16 cellular contexts compared by ENCODE assay signal in genomic region chr5:177249761-177250537, GRCh38. TPM values are rescaled to one million over a fixed set of nuclear protein-coding genes. Genes with fewer than 3 reads are reported as not detected.
DNase-seq lines count a peak whose midpoint lies in the region; ATAC-seq and TF ChIP-seq lines count a peak whose summit lies in the region.
"Had no signal": no experiment of that assay in that cellular context is flagged by ENCODE, and none has a peak within 500 bp of the region (broad histone marks: within the 10 kb centered on the region; RNA-seq: fewer than 3 reads in every experiment).

No MANE protein-coding gene starts in this region.

- 60% methylated on average over 1 of the region's 8 CpGs for WGBS in mesenchymal stem cell
- 80 to 84% methylated on average over 8 of the region's 8 CpGs for WGBS in thyroid gland, 2 donors

- H2BK120ac ChIP-seq in mesenchymal stem cell (ENCODE audit: low read depth, low read length) = no peak overlapping the region

- ATAC-seq in left ventricle myocardium superior = peak; percentile 75
- peak; percentile 72 for ATAC-seq in PC-3

- no peaks in the 10 kb centered on the region for H3K9me2 ChIP-seq in PC-3 (replicated peaks; ENCODE audit: low read length)

- no peak for TF ChIP-seq CTCF in PC-3 (conservative IDR thresholded peaks at IDR 0.05; ENCODE audit: low read depth, low read length)
- peak in 1 of 6 experiments; percentile 11 for TF ChIP-seq CTCF in thyroid gland (IDR thresholded peaks at IDR 0.05)

- no TSS peak for BruUV-seq in PC-3 (replicated peaks; lab: Mats Ljungman, UMichigan)

- intact Hi-C loops in left ventricle myocardium superior (cut with micrococcal nuclease) = no loop called here
- intact Hi-C loops in cardiac septum (cut with DNase I) = loop anchor here (5.0 kb wide), 1 partner anchor 118 kb away; the partner anchor contains the start of gene NSD1
- intact Hi-C loops in PC-3 (cut with micrococcal nuclease) = loop anchor here (5.0 kb wide), 1 partner anchor 108 kb away; no protein-coding TSS in a partner anchor
- intact Hi-C loops in thyroid gland (cut with DNase I) = loop anchor here (10.0 kb wide), 1 partner anchor 135 kb away; no protein-coding TSS in a partner anchor
- intact Hi-C loops in posterior vena cava (cut with DNase I) = no loop called here

- no peaks in the 10 kb centered on the region for H3F3A ChIP-seq in PC-3 (ENCODE audit: low read length, unreplicated experiment)

- H2BK15ac ChIP-seq in mesenchymal stem cell (ENCODE audit: low read depth, poor library complexity, severe bottlenecking) = no peak overlapping the region

- no peak overlapping the region for H3K4me3 ChIP-seq in PC-3 (ENCODE audit: low read length)
- H3K4me3 ChIP-seq in mesenchymal stem cell (ENCODE audit: insufficient read depth in 1 of 2, low read depth in 1 of 2, low read length in 2 of 2) = no peak overlapping the region
- H3K4me3 ChIP-seq in thyroid gland (replicated peaks in 1 of 3) = no peak overlapping the region
- H3K4me3 ChIP-seq: PC-9 had no signal

- no peak overlapping the region for H3K14ac ChIP-seq in mesenchymal stem cell (ENCODE audit: low read length in 2 of 2)

- no peaks in the 10 kb centered on the region for H3K27me3 ChIP-seq in PC-3 (ENCODE audit: low read length)
- no peaks in the 10 kb centered on the region for H3K27me3 ChIP-seq in mesenchymal stem cell (ENCODE audit: control insufficient read depth in 1 of 2, insufficient read depth in 1 of 2, low read length in 2 of 2)
- H3K27me3 ChIP-seq in thyroid gland = no peaks in the 10 kb centered on the region

- POLR2A ChIA-PET in PC-3 (lab: Charles Lee; ENCODE audit: unreplicated experiment) = no interaction called here

- H2BK5ac ChIP-seq in mesenchymal stem cell (ENCODE audit: low read depth, low read length, poor library complexity, severe bottlenecking) = no peak overlapping the region

- H3K9ac ChIP-seq in PC-3 (ENCODE audit: low read length) (no peak overlapping the region), mesenchymal stem cell (ENCODE audit: low read length) (no peak overlapping the region)

- no peak overlapping the region for H3K23ac ChIP-seq in mesenchymal stem cell (ENCODE audit: low read length in 2 of 2)

- H3K27ac ChIP-seq in PC-3 (ENCODE audit: low read length) = no peak overlapping the region
- H3K27ac ChIP-seq in mesenchymal stem cell (ENCODE audit: low read length, poor library complexity, severe bottlenecking) = peak overlapping the region; percentile 48
- peak overlapping the region; percentile 37 to 79 (median 66) for H3K27ac ChIP-seq in thyroid gland
- H3K27ac ChIP-seq: C4-2B, PC-9 had no signal

- no peak overlapping the region for H3K4ac ChIP-seq in mesenchymal stem cell (ENCODE audit: low read depth in 1 of 2, low read length in 2 of 2)

- no peak overlapping the region for H4K8ac ChIP-seq in mesenchymal stem cell (ENCODE audit: low read length)

- H3K4me1 ChIP-seq in PC-3 (ENCODE audit: insufficient read depth, low read length) = peaks cover 12% of the 10 kb centered on the region; the same call in 1 of the 2 replicates
- peaks cover 8% of the 10 kb centered on the region for H3K4me1 ChIP-seq in mesenchymal stem cell (ENCODE audit: control insufficient read depth, insufficient read depth, low read depth, low read length)
- peaks cover 11 to 15% of the 10 kb centered on the region in 2 donors for H3K4me1 ChIP-seq in thyroid gland

- no peaks in the 10 kb centered on the region for H4K20me1 ChIP-seq in PC-3 (ENCODE audit: low read length)

- H3K36me3 ChIP-seq in PC-3 (ENCODE audit: low read depth, low read length) (peaks cover 39% of the 10 kb centered on the region), mesenchymal stem cell (ENCODE audit: control insufficient read depth in 1 of 2, insufficient read depth in 2 of 2, low read depth in 1 of 2, low read length in 2 of 2) (peaks cover 26 to 84% of the 10 kb centered on the region in 2 experiments), thyroid gland (peaks cover 34 to 46% of the 10 kb centered on the region in 2 donors)

- H3K18ac ChIP-seq in mesenchymal stem cell (ENCODE audit: low read depth in 1 of 2, low read length in 2 of 2) = no peak overlapping the region

- H3K79me1 ChIP-seq in mesenchymal stem cell (replicated peaks; ENCODE audit: low read length, poor library complexity, severe bottlenecking) = peaks cover 20% of the 10 kb centered on the region

- no peak overlapping the region for H2AK5ac ChIP-seq in mesenchymal stem cell (ENCODE audit: low read length, severe bottlenecking)

- H3K4me2 ChIP-seq in PC-3 (ENCODE audit: low read length) (no peak overlapping the region), mesenchymal stem cell (ENCODE audit: low read length, poor library complexity, severe bottlenecking) (no peak overlapping the region)
- H3K4me2 ChIP-seq: PC-9 had no signal

- no peaks in the 10 kb centered on the region for H3K9me3 ChIP-seq in PC-3 (ENCODE audit: low read length)
- no peaks in the 10 kb centered on the region for H3K9me3 ChIP-seq in mesenchymal stem cell (ENCODE audit: control insufficient read depth, low read length)
- H3K9me3 ChIP-seq in thyroid gland = no peaks in the 10 kb centered on the region

- no peak overlapping the region for H2BK12ac ChIP-seq in mesenchymal stem cell (ENCODE audit: low read length in 2 of 2)

- no peak overlapping the region for H4K91ac ChIP-seq in mesenchymal stem cell (ENCODE audit: low read length)

- no peak overlapping the region for H2AFZ ChIP-seq in PC-3 (ENCODE audit: low read length)
- no peak overlapping the region for H2AFZ ChIP-seq in mesenchymal stem cell (ENCODE audit: low read depth, low read length)
- H2AFZ ChIP-seq: PC-9 had no signal

- no peak for TF ChIP-seq POLR2A in thyroid gland (IDR thresholded peaks at IDR 0.05)

- H3K79me2 ChIP-seq in PC-3 (ENCODE audit: low read length) = no peaks in the 10 kb centered on the region

- DNase-seq in left ventricle myocardium superior (no peak), cardiac septum (ENCODE audit: low spot score) (no peak), PC-3 (peak; percentile 47), mesenchymal stem cell (no peak), thyroid gland (peak; percentile 62 to 73), midbrain (lab: John Stamatoyannopoulos, UW) (no peak), posterior vena cava (ENCODE audit: low spot score) (no peak)
- DNase-seq: H9, KBM-7, NCI-H1436, NCI-H2029, NCI-H2171, NCI-H510A, NCI-H774, PC-9 had no signal

- CTCF ChIA-PET in PC-3 (lab: Charles Lee) = interaction anchor here (0.7 kb wide), 1 partner anchor 531 kb away, joined by 3 read pairs; no protein-coding TSS in a partner anchor

RNA-seq across cellular contexts. Expression of gene RAB24, which starts 53.6 kb away (rescaled TPM):
- total RNA-seq in left ventricle myocardium superior (21.6 TPM), cardiac septum (19.0 TPM), PC-3 (2014; rRNA removed) (40.3 and 41.1 TPM in 2 replicates), thyroid gland (10 to 100 TPM; 18.7 to 53.3 (median 26.3) TPM), posterior vena cava (10 to 100 TPM; 17.4 to 18.6 TPM)
- polyA plus RNA-seq in mesenchymal stem cell (2013, experiment 1 of 2) = 30.2 TPM
- polyA plus RNA-seq in mesenchymal stem cell (2013, experiment 2 of 2) = 30.8 TPM

RNA-seq across cellular contexts. Expression of gene PRELID1, which starts 53.6 kb away (rescaled TPM):
- total RNA-seq in left ventricle myocardium superior (35.2 TPM), cardiac septum (49.8 TPM), PC-3 (2014; rRNA removed) (496 and 505 TPM in 2 replicates), thyroid gland (10 to 100 TPM; 52.8 to 83.2 (median 57.9) TPM), posterior vena cava (10 to 100 TPM; 81.8 to 91.9 TPM)
- 170 TPM for polyA plus RNA-seq in mesenchymal stem cell (2013, experiment 1 of 2)
- polyA plus RNA-seq in mesenchymal stem cell (2013, experiment 2 of 2) = 176 TPM

Comparison
In these comparisons a context has a peak if more than half of its experiments do, and no peak if none do; other contexts are left out.
1. intact Hi-C loops: an anchor here in cardiac septum (5.0 kb wide), PC-3 (5.0 kb wide) and thyroid gland (10.0 kb wide); none called in left ventricle myocardium superior and posterior vena cava.
2. DNase-seq: peak in PC-3 (single experiment) and thyroid gland (2 of 2); none in left ventricle myocardium superior (single experiment), cardiac septum (single experiment), mesenchymal stem cell (single experiment), midbrain (single experiment) and posterior vena cava (single experiment).